Comparison of ENCODE assay signal across 23 cellular contexts in the genomic region with DNA sequence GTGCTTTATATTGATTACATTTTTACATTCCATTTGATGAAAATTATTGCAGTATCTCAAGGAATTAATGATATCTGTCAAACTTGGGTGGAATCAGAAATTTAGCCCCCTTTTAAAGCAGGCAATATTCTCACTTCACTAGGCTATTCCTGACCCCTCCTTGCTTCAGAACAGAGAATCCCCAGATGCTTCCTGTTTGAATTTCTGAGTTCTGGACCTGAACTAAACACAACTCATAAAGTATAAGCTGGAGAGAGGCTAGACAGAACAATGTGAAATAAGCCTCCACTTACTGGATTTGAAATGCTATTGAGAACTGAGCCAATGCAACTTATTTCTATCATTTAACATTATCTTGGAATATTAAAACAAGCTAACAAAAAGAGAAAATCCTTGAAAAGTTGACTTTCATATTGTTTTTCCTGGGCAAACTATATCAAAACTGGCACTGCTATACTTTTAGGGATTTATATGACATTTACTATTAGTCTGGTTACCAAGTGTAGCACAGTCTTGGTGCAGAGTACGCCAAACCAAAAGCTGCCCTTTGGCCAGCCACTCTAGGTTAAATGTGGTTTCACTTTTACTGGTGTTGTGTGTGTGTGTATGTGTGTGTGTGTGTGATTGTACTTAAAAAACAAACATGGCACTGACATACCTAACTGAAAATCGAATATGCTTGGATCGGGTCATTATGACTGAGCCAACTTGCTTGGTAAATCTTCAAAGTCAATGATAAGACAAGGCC. TPM values are rescaled to one million over a fixed set of nuclear protein-coding genes. Genes with fewer than 3 reads are reported as not detected.
"Had no signal": no experiment of that assay in that cellular context is flagged by ENCODE, and none has a peak within 500 bp of the region (broad histone marks: within the 10 kb centered on the region; RNA-seq: fewer than 3 reads in every experiment).

No MANE protein-coding gene starts in this region.

- DNase-seq: activated CD4-positive, alpha-beta T cell treated with anti-CD3 and anti-CD28 coated beads, Interleukin-2, amount 10 ng/mL, durations not matched to agents 24 days and 14 days; activated CD4-positive, CD25-positive, alpha-beta regulatory T cell; activated CD8-positive, alpha-beta T cell treated with anti-CD3 and anti-CD28 coated beads for 36 hours; activated effector memory CD4-positive, alpha-beta T cell treated with Interleukin-2 at 50 U/mL for 16 hours; activated naive CD4-positive, alpha-beta T cell treated with anti-CD3 and anti-CD28 coated beads, Interleukin-2, amount 50 U/mL, for 16 hours; activated T-cell treated with anti-CD3 and anti-CD28 coated beads, Interleukin-2, amount 50 U/mL, for 24 hours; aorta; brain microvascular endothelial cell; colonic mucosa; left cardiac atrium; mammary epithelial cell; naive B cell; stimulated activated CD4-positive, alpha-beta T cell treated with anti-CD3 and anti-CD28 coated beads, Interleukin-4, amount 100 ng/mL, for 4 hours; T1000; testis; upper lobe of left lung had no signal

- H3K27ac ChIP-seq: brain microvascular endothelial cell, colonic mucosa, neural progenitor cell, testis, upper lobe of left lung had no signal

- H3K27me3 Mint-ChIP-seq: activated CD4-positive, alpha-beta T cell treated with anti-CD3 and anti-CD28 coated beads, Interleukin-2, amount 10 ng/mL, durations not matched to agents 24 days and 14 days; activated CD8-positive, alpha-beta T cell treated with anti-CD3 and anti-CD28 coated beads for 36 hours; activated T-cell treated with anti-CD3 and anti-CD28 coated beads, Interleukin-2, amount 50 U/mL, for 24 hours; central memory CD8-positive, alpha-beta T cell; naive B cell; progenitor cell of endocrine pancreas; stimulated activated memory B cell treated with anti-CD40 and anti-IgM and Interleukin-4, amounts not matched to agents 10 μg/mL and 1 μg/mL and 100 μg/mL, for 72 hours had no signal

- H3K36me3 ChIP-seq: brain microvascular endothelial cell, colonic mucosa, upper lobe of left lung had no signal

- H3K4me1 ChIP-seq: colonic mucosa, neural progenitor cell, testis, upper lobe of left lung had no signal

- H3K4me3 ChIP-seq: colonic mucosa, neural progenitor cell, testis, upper lobe of left lung had no signal

- H3K36me3 Mint-ChIP-seq: naive B cell; neural progenitor cell; stimulated activated memory B cell treated with anti-CD40 and anti-IgM and Interleukin-4, amounts not matched to agents 10 μg/mL and 1 μg/mL and 100 μg/mL, for 72 hours had no signal

- ATAC-seq: activated CD8-positive, alpha-beta T cell treated with anti-CD3 and anti-CD28 coated beads for 36 hours; esophagus mucosa; stimulated activated memory B cell treated with anti-CD40 and anti-IgM and Interleukin-4, amounts not matched to agents 10 μg/mL and 1 μg/mL and 100 μg/mL, for 72 hours had no signal

- H3K9me3 ChIP-seq: colonic mucosa, testis had no signal

- H3K27ac Mint-ChIP-seq: activated CD4-positive, alpha-beta T cell treated with anti-CD3 and anti-CD28 coated beads, Interleukin-2, amount 10 ng/mL, durations not matched to agents 24 days and 14 days; activated CD8-positive, alpha-beta T cell treated with anti-CD3 and anti-CD28 coated beads for 36 hours; activated T-cell treated with anti-CD3 and anti-CD28 coated beads, Interleukin-2, amount 50 U/mL, for 24 hours; naive B cell; neural progenitor cell; progenitor cell of endocrine pancreas; stimulated activated memory B cell treated with anti-CD40 and anti-IgM and Interleukin-4, amounts not matched to agents 10 μg/mL and 1 μg/mL and 100 μg/mL, for 72 hours had no signal

- H3K4me3 Mint-ChIP-seq: activated CD4-positive, alpha-beta T cell treated with anti-CD3 and anti-CD28 coated beads, Interleukin-2, amount 10 ng/mL, durations not matched to agents 24 days and 14 days; activated CD8-positive, alpha-beta T cell treated with anti-CD3 and anti-CD28 coated beads for 36 hours; activated T-cell treated with anti-CD3 and anti-CD28 coated beads, Interleukin-2, amount 50 U/mL, for 24 hours; central memory CD8-positive, alpha-beta T cell; naive B cell; neural progenitor cell; stimulated activated memory B cell treated with anti-CD40 and anti-IgM and Interleukin-4, amounts not matched to agents 10 μg/mL and 1 μg/mL and 100 μg/mL, for 72 hours had no signal

- H3K4me1 Mint-ChIP-seq: activated CD4-positive, alpha-beta T cell treated with anti-CD3 and anti-CD28 coated beads, Interleukin-2, amount 10 ng/mL, durations not matched to agents 24 days and 14 days; central memory CD8-positive, alpha-beta T cell; naive B cell; neural progenitor cell; stimulated activated memory B cell treated with anti-CD40 and anti-IgM and Interleukin-4, amounts not matched to agents 10 μg/mL and 1 μg/mL and 100 μg/mL, for 72 hours had no signal

- H3K27me3 ChIP-seq: brain microvascular endothelial cell, colonic mucosa, neural progenitor cell, testis, upper lobe of left lung had no signal

RNA-seq across cellular contexts. Expression of a gene that starts 19.0 kb away (rescaled TPM):
- total RNA-seq: activated CD4-positive, alpha-beta T cell treated with anti-CD3 and anti-CD28 coated beads, Interleukin-2, amount 10 ng/mL, durations not matched to agents 24 days and 14 days; activated CD8-positive, alpha-beta T cell treated with anti-CD3 and anti-CD28 coated beads for 36 hours; glomerular endothelial cell; mammary epithelial cell; T-helper 1 cell treated with Interleukin-12 subunit alpha and Interleukin-12 subunit beta and Interleukin-4 antibody, amounts not matched to agents 30 ng/mL and 1 ng/mL, for 36 hours had no signal
- polyA plus RNA-seq: mammary epithelial cell had no signal
